Comparison of ENCODE assay signal across 28 cellular contexts in the genomic region with DNA sequence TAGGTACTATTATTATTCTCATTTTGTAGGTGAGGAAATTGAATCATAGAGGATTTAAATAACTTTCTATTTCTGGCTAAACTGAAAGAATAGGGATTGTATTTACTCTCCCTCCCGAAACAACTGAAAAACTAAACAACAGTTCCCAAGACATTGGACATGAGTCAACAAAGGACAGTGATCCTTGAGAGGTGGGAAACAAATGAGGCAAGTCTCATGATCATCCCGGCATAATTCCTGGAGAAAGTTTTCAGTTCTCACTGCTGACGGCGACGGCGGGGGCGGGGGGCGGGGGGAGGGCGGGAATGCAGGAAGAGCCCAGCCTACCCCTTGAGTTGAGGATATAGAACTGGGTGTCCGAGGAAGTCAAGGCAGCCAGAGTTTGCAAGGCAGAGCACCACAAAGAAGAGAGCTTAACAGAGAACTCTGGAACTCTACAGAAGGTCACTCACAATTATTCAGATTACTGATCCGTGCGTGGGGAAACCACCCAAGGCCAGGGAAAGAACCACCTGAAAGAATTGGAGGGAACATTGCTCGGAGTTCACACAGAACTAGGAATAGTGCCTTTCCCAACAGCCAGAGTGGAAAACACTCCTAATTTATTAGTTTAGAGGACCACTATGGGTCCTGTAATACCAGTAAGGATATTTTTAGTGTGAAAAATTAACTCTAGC. TPM values are rescaled to one million over a fixed set of nuclear protein-coding genes. Genes with fewer than 3 reads are reported as not detected.
DNase-seq lines count a peak whose midpoint lies in the region; ATAC-seq, FAIRE-seq and TF ChIP-seq lines count a peak whose summit lies in the region.
"Had no signal": no experiment of that assay in that cellular context is flagged by ENCODE, and none has a peak within 500 bp of the region (broad histone marks: within the 10 kb centered on the region; RNA-seq: fewer than 3 reads in every experiment).

No MANE protein-coding gene starts in this region.

- intact Hi-C loops in lower lobe of right lung (cut with DNase I) = no loop called here
- intact Hi-C loops in activated naive CD4-positive, alpha-beta T cell treated with anti-CD3 and anti-CD28 coated beads for 36 hours (cut with micrococcal nuclease) = no loop called here

- no peak overlapping the region for H3K4me3 Mint-ChIP-seq in activated naive CD4-positive, alpha-beta T cell treated with anti-CD3 and anti-CD28 coated beads for 36 hours
- H3K4me3 Mint-ChIP-seq in glutamatergic neuron (ENCODE audit: unreplicated experiment) = no peak overlapping the region
- H3K4me3 Mint-ChIP-seq: activated naive CD4-positive, alpha-beta T cell treated with anti-CD3 and anti-CD28 coated beads, Interleukin-2, amount 10 ng/mL, durations not matched to agents 7 days and 5 days; central memory CD8-positive, alpha-beta T cell; nephron progenitor cell had no signal

- H3K27me3 Mint-ChIP-seq in activated naive CD4-positive, alpha-beta T cell treated with anti-CD3 and anti-CD28 coated beads for 36 hours (ENCODE audit: low read depth) = no peaks in the 10 kb centered on the region
- no peaks in the 10 kb centered on the region for H3K27me3 Mint-ChIP-seq in glutamatergic neuron (ENCODE audit: unreplicated experiment)

- CTCF ChIA-PET in A549 (lab: Yijun Ruan, JAX) = interaction anchor here (1.0 to 2.2 kb wide), 5 partner anchors 13 to 121 kb away, joined by 3 to 6 read pairs (median 4); no protein-coding TSS in a partner anchor
- CTCF ChIA-PET in activated naive CD4-positive, alpha-beta T cell treated with anti-CD3 and anti-CD28 coated beads for 36 hours (lab: Charles Lee) = interaction anchor here (0.7 to 1.1 kb wide), 2 partner anchors 121 to 128 kb away, joined by 3 read pairs; no protein-coding TSS in a partner anchor

- no peak for FAIRE-seq in A549 (lab: Jason Lieb, UNC)
- FAIRE-seq: A204.1, frontal cortex, G401.6, islet of Langerhans had no signal

- no peak for TF ChIP-seq CTCF in A549 (IDR thresholded peaks at IDR 0.05)
- no peak for TF ChIP-seq CTCF in choroid plexus epithelial cell (conservative IDR thresholded peaks at IDR 0.05; ENCODE audit: low read depth, low read length)
- TF ChIP-seq CTCF in lower lobe of right lung (IDR thresholded peaks at IDR 0.05) = no peak
- no peak for TF ChIP-seq CTCF in glutamatergic neuron (IDR thresholded peaks at IDR 0.05; ENCODE audit: partially characterized antibody, unreplicated experiment)

- H3K4me1 ChIP-seq in A549 (no peaks in the 10 kb centered on the region), lower lobe of right lung (no peaks in the 10 kb centered on the region)
- H3K4me1 ChIP-seq: BE2C had no signal

- WGBS in A549 (ENCODE audit: missing lambda C conversion rate) = 54% methylated on average over 6 of the region's 13 CpGs

- no peaks in the 10 kb centered on the region for H3K36me3 ChIP-seq in lower lobe of right lung
- H3K36me3 ChIP-seq: BE2C had no signal

- H3K4me1 Mint-ChIP-seq in activated naive CD4-positive, alpha-beta T cell treated with anti-CD3 and anti-CD28 coated beads for 36 hours (ENCODE audit: low read depth) = no peaks in the 10 kb centered on the region
- H3K4me1 Mint-ChIP-seq in glutamatergic neuron (ENCODE audit: low read depth, unreplicated experiment) = no peaks in the 10 kb centered on the region
- H3K4me1 Mint-ChIP-seq: activated naive CD4-positive, alpha-beta T cell treated with anti-CD3 and anti-CD28 coated beads, Interleukin-2, amount 10 ng/mL, durations not matched to agents 7 days and 5 days; central memory CD8-positive, alpha-beta T cell; nephron progenitor cell had no signal

- no peak overlapping the region for H3K4me3 ChIP-seq in A549
- peak overlapping the region; percentile 42 for H3K4me3 ChIP-seq in choroid plexus epithelial cell (ENCODE audit: low read depth, low read length)
- H3K4me3 ChIP-seq in lower lobe of right lung = no peak overlapping the region

- peak overlapping the region; percentile 49; the same call in 2 of the 3 replicates for H3K4me2 ChIP-seq in A549

- no peak for TF ChIP-seq POLR2A in A549 (IDR thresholded peaks at IDR 0.05; ENCODE audit: low read length)

- ATAC-seq in A549 = no peak
- peak; percentile 53 to 54 for ATAC-seq in lower lobe of right lung
- ATAC-seq: Right ventricle myocardium inferior had no signal

- no peaks in the 10 kb centered on the region for H3K9me3 Mint-ChIP-seq in activated naive CD4-positive, alpha-beta T cell treated with anti-CD3 and anti-CD28 coated beads for 36 hours
- H3K9me3 Mint-ChIP-seq in glutamatergic neuron (ENCODE audit: unreplicated experiment) = no peaks in the 10 kb centered on the region
- H3K9me3 Mint-ChIP-seq: activated naive CD4-positive, alpha-beta T cell treated with anti-CD3 and anti-CD28 coated beads, Interleukin-2, amount 10 ng/mL, durations not matched to agents 7 days and 5 days; central memory CD8-positive, alpha-beta T cell had no signal

- no peak for TF ChIP-seq EP300 in A549 (IDR thresholded peaks at IDR 0.05)

- no peak for DNase-seq in A549 (ENCODE audit: low read depth in 1 of 2, low spot score in 1 of 2)
- peak; percentile 31 for DNase-seq in M059J (ENCODE audit: low read depth)
- no peak for DNase-seq in choroid plexus epithelial cell (ENCODE audit: low read depth)
- DNase-seq in lower lobe of right lung = no peak
- no peak for DNase-seq in activated naive CD4-positive, alpha-beta T cell treated with anti-CD3 and anti-CD28 coated beads for 36 hours
- no peak for DNase-seq in SW 1271 (lab: John Stamatoyannopoulos, UW)
- DNase-seq in HT-29 (ENCODE audit: low spot score) = no peak
- DNase-seq in glutamatergic neuron = no peak
- DNase-seq: activated CD4-positive, alpha-beta T cell treated with anti-CD3 and anti-CD28 coated beads, Interleukin-2, amount 50 U/mL, for 1 hour; activated naive CD4-positive, alpha-beta T cell treated with anti-CD3 and anti-CD28 coated beads, Interleukin-2, amount 10 ng/mL, durations not matched to agents 7 days and 5 days; anterior cingulate cortex; BE2C; DMS53; Karpas-422; NCI-H187; NCI-H2227 treated with DMSO at 0.1 percent for 48 hours; NCI-H748 treated with DMSO at 0.1 percent for 48 hours; nephron progenitor cell; OCI-M1; posterior cingulate gyrus; T-helper 9 cell; trophoblast cell had no signal

- POLR2A ChIA-PET in A549 (lab: Yijun Ruan, JAX) = interaction anchor here (1.0 kb wide), 1 partner anchor 55 kb away, joined by 3 read pairs; a partner anchor contains a TSS

- H3K27me3 ChIP-seq in lower lobe of right lung (ENCODE audit: low read depth) = no peaks in the 10 kb centered on the region

- H3K27ac Mint-ChIP-seq in activated naive CD4-positive, alpha-beta T cell treated with anti-CD3 and anti-CD28 coated beads for 36 hours = no peak overlapping the region
- H3K27ac Mint-ChIP-seq in glutamatergic neuron (ENCODE audit: unreplicated experiment) = no peak overlapping the region
- H3K27ac Mint-ChIP-seq: activated naive CD4-positive, alpha-beta T cell treated with anti-CD3 and anti-CD28 coated beads, Interleukin-2, amount 10 ng/mL, durations not matched to agents 7 days and 5 days; nephron progenitor cell had no signal

- H3K36me3 Mint-ChIP-seq in activated naive CD4-positive, alpha-beta T cell treated with anti-CD3 and anti-CD28 coated beads for 36 hours (ENCODE audit: low read depth) = no peaks in the 10 kb centered on the region
- no peaks in the 10 kb centered on the region for H3K36me3 Mint-ChIP-seq in glutamatergic neuron (ENCODE audit: unreplicated experiment)
- H3K36me3 Mint-ChIP-seq: activated naive CD4-positive, alpha-beta T cell treated with anti-CD3 and anti-CD28 coated beads, Interleukin-2, amount 10 ng/mL, durations not matched to agents 7 days and 5 days had no signal

- H3K9me3 ChIP-seq in A549 (no peaks in the 10 kb centered on the region), lower lobe of right lung (no peaks in the 10 kb centered on the region)
- H3K9me3 ChIP-seq: BE2C had no signal

- H3K27ac ChIP-seq in A549 = 0 out of 6 replicates have a peak overlapping the region, but pooled peaks of 1 of the 2 experiments have one; percentile 23
- H3K27ac ChIP-seq in lower lobe of right lung = no peak overlapping the region

- no peak for TF ChIP-seq RAD21 in A549 (conservative IDR thresholded peaks at IDR 0.05 in 1 of 2, IDR thresholded peaks at IDR 0.05 in 1 of 2)

TF ChIP-seq in A549, 52 proteins besides CTCF, POLR2A, EP300 and RAD21:
- TF ChIP-seq NFE2L2 (conservative IDR thresholded peaks at IDR 0.05; ENCODE audit: low read length) (no peak), GATA3 (IDR thresholded peaks at IDR 0.05; ENCODE audit: borderline replicate concordance) (no peak), JUNB (IDR thresholded peaks at IDR 0.05) (no peak), HEYL (CRISPR knock-in tag; IDR thresholded peaks at IDR 0.05) (no peak), ZC3H11A (IDR thresholded peaks at IDR 0.05) (no peak)
TF ChIP-seq in A549: peak in this region for 0.

RNA-seq across cellular contexts. Expression of a gene that starts 27.4 kb away (rescaled TPM):
- polyA plus RNA-seq in A549 (2011; rRNA removed) (1.2 and 1.5 TPM in 2 replicates), A549 (2017; fragmentation: RNase III; extraction: RNeasy Plus Mini Kit Qiagen cat#74134 plus additional on column Dnase treatment) (2.7 to 3.2 TPM (median 2.9 TPM) in 3 replicates)
- 2.1 and 3.1 TPM in 2 replicates for polyA plus RNA-seq in A549 (2012; cell fraction: cytosol; rRNA removed)
- 12.6 and 13.9 TPM in 2 replicates for polyA plus RNA-seq in A549 (2012; cell fraction: nucleus; rRNA removed)
- 1.3 and 2.1 TPM in 2 replicates for polyA minus RNA-seq in A549 (2011; rRNA and poly(A)+ RNA removed)
- total RNA-seq in M059J (2014; rRNA removed; shearing (Covaris generic)) = 1.8 and 3.5 TPM in 2 replicates
- total RNA-seq in lower lobe of right lung (6.2 TPM), glutamatergic neuron (ENCODE audit: unreplicated experiment) (3.2 TPM)
- 1 to 10 TPM; 1.9 to 2.1 TPM for total RNA-seq in activated naive CD4-positive, alpha-beta T cell treated with anti-CD3 and anti-CD28 coated beads for 36 hours
- total RNA-seq in HT-29 (2014; rRNA removed; shearing (Covaris generic)) = 0.61 and 0.78 TPM in 2 replicates

RNA-seq across cellular contexts. Expression of a gene that starts 54.9 kb away (rescaled TPM):
- polyA plus RNA-seq in A549 (2011; rRNA removed) = 143 and 168 TPM in 2 replicates
- polyA plus RNA-seq in A549 (2012; cell fraction: cytosol; rRNA removed) = 65.5 and 79.0 TPM in 2 replicates
- 17.6 and 34.1 TPM in 2 replicates for polyA plus RNA-seq in A549 (2012; cell fraction: nucleus; rRNA removed)
- 96.7 to 115 TPM (median 111 TPM) in 3 replicates for polyA plus RNA-seq in A549 (2017; fragmentation: RNase III; extraction: RNeasy Plus Mini Kit Qiagen cat#74134 plus additional on column Dnase treatment)
- 22.3 and 24.8 TPM in 2 replicates for polyA minus RNA-seq in A549 (2011; rRNA and poly(A)+ RNA removed)
- total RNA-seq in M059J (2014; rRNA removed; shearing (Covaris generic)) = 175 and 227 TPM in 2 replicates
- 104 TPM for total RNA-seq in lower lobe of right lung
- total RNA-seq in activated naive CD4-positive, alpha-beta T cell treated with anti-CD3 and anti-CD28 coated beads for 36 hours = 10 to 100 TPM; 26.7 to 28.8 TPM
- total RNA-seq in HT-29 (2014; rRNA removed; shearing (Covaris generic)) = 61.1 and 71.3 TPM in 2 replicates
- total RNA-seq in glutamatergic neuron (ENCODE audit: unreplicated experiment) = 156 TPM

Comparison
In these comparisons a context has a peak if more than half of its experiments do, and no peak if none do; other contexts are left out.
1. ATAC-seq: peak in lower lobe of right lung (2 of 2); none in A549 (0 of 2).